ENCODE assay signal across 16 cellular contexts in the genomic region with DNA sequence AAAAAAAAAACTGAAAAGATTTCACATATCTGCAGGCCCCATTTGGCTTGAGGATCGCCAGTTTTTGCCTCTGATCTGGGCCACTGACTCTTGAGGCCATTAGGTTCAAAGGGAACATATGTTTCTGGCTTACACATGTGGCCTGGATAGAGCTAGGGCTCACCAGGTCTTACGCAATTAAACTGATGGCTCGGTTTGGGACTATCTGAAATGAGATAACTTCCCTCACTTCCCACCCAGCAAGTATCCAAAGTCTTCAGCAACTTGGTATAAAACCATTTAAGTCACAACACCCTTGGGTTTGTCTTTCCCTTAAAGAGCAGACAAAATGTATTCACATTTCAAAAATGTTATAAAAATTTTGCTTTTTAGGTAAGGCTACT. TPM values are rescaled to one million over a fixed set of nuclear protein-coding genes. Genes with fewer than 3 reads are reported as not detected.
A peak's percentile ranks its signal among the peaks of the same experiment; 100 is the strongest.
DNase-seq lines count a peak whose midpoint lies in the region; ATAC-seq and TF ChIP-seq lines count a peak whose summit lies in the region.
"Had no signal": no experiment of that assay in that cellular context is flagged by ENCODE, and none has a peak within 500 bp of the region (broad histone marks: within the 10 kb centered on the region; RNA-seq: fewer than 3 reads in every experiment).

No MANE protein-coding gene starts in this region.

- peak overlapping the region in 1 of 2 donors; percentile 45 for H3K27ac ChIP-seq in liver (ENCODE audit: low read depth in 1 of 2, low read length in 2 of 2)
- no peak overlapping the region for H3K27ac ChIP-seq in aorta (ENCODE audit: low read depth in 1 of 2, low read length in 2 of 2)
- H3K27ac ChIP-seq in ovary: no peak overlapping the region

- no peaks in the 10 kb centered on the region for H3K27me3 ChIP-seq in liver (ENCODE audit: control insufficient read depth in 4 of 4, insufficient read depth in 4 of 4, low read length in 3 of 4)
- no peaks in the 10 kb centered on the region for H3K27me3 ChIP-seq in aorta (ENCODE audit: control insufficient read depth in 1 of 2, insufficient read depth in 2 of 2, low read length in 1 of 2)
- H3K27me3 ChIP-seq in ovary: no peaks in the 10 kb centered on the region

- 23% methylated on average over 3 of the region's 3 CpGs for WGBS in liver
- WGBS in aorta, 2 donors: 58 to 62% methylated on average over 3 of the region's 3 CpGs
- 67 to 75% (median 70%) methylated on average over 3 of the region's 3 CpGs for WGBS in ovary, 3 donors

- no peak for TF ChIP-seq POLR2A in ovary (IDR thresholded peaks at IDR 0.05)

- TF ChIP-seq EP300 in ovary (IDR thresholded peaks at IDR 0.05): no peak

- H3K36me3 ChIP-seq in liver (ENCODE audit: control insufficient read depth in 4 of 4, insufficient read depth in 3 of 4, low read depth in 1 of 4, low read length in 3 of 4) (peaks cover 0 to 5% (median 3%) of the 10 kb centered on the region in 4 donors), aorta (ENCODE audit: control insufficient read depth in 1 of 2, insufficient read depth in 2 of 2, low read length in 1 of 2) (no peaks in the 10 kb centered on the region), ovary (no peaks in the 10 kb centered on the region)

- TF ChIP-seq RAD21 in liver (IDR thresholded peaks at IDR 0.05): peak in 1 of 2 donors; percentile 19

- peaks cover 76% of the 10 kb centered on the region for H3K4me1 Mint-ChIP-seq in activated T-cell treated with anti-CD3 and anti-CD28 coated beads, Interleukin-2, amount 50 U/mL, for 24 hours (ENCODE audit: low read depth)
- peaks cover 37% of the 10 kb centered on the region for H3K4me1 Mint-ChIP-seq in activated naive CD8-positive, alpha-beta T cell treated with anti-CD3 and anti-CD28 coated beads, Interleukin-2, amount 50 U/mL, for 24 hours

- DNase-seq in activated T-cell treated with anti-CD3 and anti-CD28 coated beads, Interleukin-2, amount 50 U/mL, for 24 hours: no peak
- DNase-seq in activated T-cell treated with anti-CD3 and anti-CD28 coated beads, Interleukin-2, amount 50 U/mL, for 48 hours: no peak
- DNase-seq in epithelial cell of esophagus (ENCODE audit: low read depth): peak; percentile 27
- DNase-seq in aorta: no peak
- no peak for DNase-seq in ovary
- no peak for DNase-seq in activated naive CD8-positive, alpha-beta T cell treated with anti-CD3 and anti-CD28 coated beads, Interleukin-2, amount 50 U/mL, for 24 hours
- DNase-seq: ACHN; activated CD4-positive, alpha-beta T cell treated with anti-CD3 and anti-CD28 coated beads for 1 hour; activated naive CD8-positive, alpha-beta T cell treated with anti-CD3 and anti-CD28 coated beads, Interleukin-2, amount 10 ng/mL, durations not matched to agents 7 days and 5 days; activated T-cell treated with anti-CD3 and anti-CD28 coated beads for 4 hours; NCI-H524 treated with DMSO at 0.1 percent for 48 hours; nephron progenitor cell had no signal

- peak overlapping the region; percentile 26 for H3K27ac Mint-ChIP-seq in activated T-cell treated with anti-CD3 and anti-CD28 coated beads, Interleukin-2, amount 50 U/mL, for 24 hours
- H3K27ac Mint-ChIP-seq in activated naive CD8-positive, alpha-beta T cell treated with anti-CD3 and anti-CD28 coated beads, Interleukin-2, amount 50 U/mL, for 24 hours: no peak overlapping the region
- H3K27ac Mint-ChIP-seq: activated naive CD8-positive, alpha-beta T cell treated with anti-CD3 and anti-CD28 coated beads, Interleukin-2, amount 10 ng/mL, durations not matched to agents 7 days and 5 days had no signal

- H3K9ac ChIP-seq in liver (ENCODE audit: low read depth in 1 of 2, low read length in 2 of 2): no peak overlapping the region

- H3K4me3 ChIP-seq in epithelial cell of esophagus (ENCODE audit: low read length) (no peak overlapping the region), liver (ENCODE audit: low read depth in 1 of 3, low read length in 3 of 3) (no peak overlapping the region), aorta (ENCODE audit: low read length in 2 of 2) (no peak overlapping the region), ovary (no peak overlapping the region)
- H3K4me3 ChIP-seq: lung had no signal

- H3K4me3 Mint-ChIP-seq in activated T-cell treated with anti-CD3 and anti-CD28 coated beads, Interleukin-2, amount 50 U/mL, for 24 hours: no peak overlapping the region
- H3K4me3 Mint-ChIP-seq in activated naive CD8-positive, alpha-beta T cell treated with anti-CD3 and anti-CD28 coated beads, Interleukin-2, amount 50 U/mL, for 24 hours: no peak overlapping the region
- H3K4me3 Mint-ChIP-seq: activated naive CD8-positive, alpha-beta T cell treated with anti-CD3 and anti-CD28 coated beads, Interleukin-2, amount 10 ng/mL, durations not matched to agents 7 days and 5 days; nephron progenitor cell; stimulated activated effector memory CD8-positive, alpha-beta T cell treated with anti-CD3 and anti-CD28 coated beads, Interleukin-12 subunit alpha, Interleukin-12 subunit beta, amount 100 ng/mL, for 72 hours had no signal

- ATAC-seq in aorta (ENCODE audit: low FRiP score) (peak; percentile 34), HG02840 (IDR thresholded peaks at IDR 0.05; ENCODE audit: low FRiP score, unreplicated experiment) (no peak)
- no peak for ATAC-seq in activated naive CD8-positive, alpha-beta T cell treated with anti-CD3 and anti-CD28 coated beads, Interleukin-2, amount 50 U/mL, for 24 hours
- ATAC-seq: stimulated activated effector memory CD8-positive, alpha-beta T cell treated with anti-CD3 and anti-CD28 coated beads, Interleukin-12 subunit alpha, Interleukin-12 subunit beta, amount 100 ng/mL, for 72 hours had no signal

- H3K4me1 ChIP-seq in liver (ENCODE audit: control insufficient read depth in 4 of 4, insufficient read depth in 4 of 4, low read length in 3 of 4) (peaks cover 4 to 48% (median 25%) of the 10 kb centered on the region in 4 donors), aorta (ENCODE audit: control insufficient read depth in 1 of 2, insufficient read depth in 2 of 2, low read length in 2 of 2) (peaks cover 0 to 15% of the 10 kb centered on the region in 2 donors), ovary (ENCODE audit: insufficient read depth) (peaks cover 4% of the 10 kb centered on the region)

- no peak for TF ChIP-seq CTCF in epithelial cell of esophagus (IDR thresholded peaks at IDR 0.05; ENCODE audit: insufficient read depth, low read depth, low read length, missing control alignments)
- no peak for TF ChIP-seq CTCF in liver (IDR thresholded peaks at IDR 0.05; ENCODE audit: low read depth, low read length, missing input control)
- TF ChIP-seq CTCF in ovary (IDR thresholded peaks at IDR 0.05): no peak

- H3K9me3 ChIP-seq in liver (ENCODE audit: control insufficient read depth in 4 of 4, low read length in 3 of 4) (no peaks in the 10 kb centered on the region), aorta (ENCODE audit: control insufficient read depth, low read length) (no peaks in the 10 kb centered on the region), ovary (no peaks in the 10 kb centered on the region)

- H3K27me3 Mint-ChIP-seq in activated T-cell treated with anti-CD3 and anti-CD28 coated beads, Interleukin-2, amount 50 U/mL, for 24 hours: no peaks in the 10 kb centered on the region
- no peaks in the 10 kb centered on the region for H3K27me3 Mint-ChIP-seq in activated naive CD8-positive, alpha-beta T cell treated with anti-CD3 and anti-CD28 coated beads, Interleukin-2, amount 50 U/mL, for 24 hours

- H3K36me3 Mint-ChIP-seq in activated T-cell treated with anti-CD3 and anti-CD28 coated beads, Interleukin-2, amount 50 U/mL, for 24 hours (ENCODE audit: low read depth): peaks cover 44% of the 10 kb centered on the region
- peaks cover 12% of the 10 kb centered on the region for H3K36me3 Mint-ChIP-seq in activated naive CD8-positive, alpha-beta T cell treated with anti-CD3 and anti-CD28 coated beads, Interleukin-2, amount 50 U/mL, for 24 hours (ENCODE audit: low read depth)

- no peaks in the 10 kb centered on the region for H3K9me3 Mint-ChIP-seq in activated T-cell treated with anti-CD3 and anti-CD28 coated beads, Interleukin-2, amount 50 U/mL, for 24 hours
- H3K9me3 Mint-ChIP-seq in activated naive CD8-positive, alpha-beta T cell treated with anti-CD3 and anti-CD28 coated beads, Interleukin-2, amount 50 U/mL, for 24 hours: no peaks in the 10 kb centered on the region
- H3K9me3 Mint-ChIP-seq: activated naive CD8-positive, alpha-beta T cell treated with anti-CD3 and anti-CD28 coated beads, Interleukin-2, amount 10 ng/mL, durations not matched to agents 7 days and 5 days; nephron progenitor cell; stimulated activated effector memory CD8-positive, alpha-beta T cell treated with anti-CD3 and anti-CD28 coated beads, Interleukin-12 subunit alpha, Interleukin-12 subunit beta, amount 100 ng/mL, for 72 hours had no signal

- intact Hi-C loops in aorta (cut with DNase I) (no loop called here), ovary (cut with DNase I) (no loop called here)

TF ChIP-seq in liver, 16 proteins besides CTCF, POLR2A, EP300 and RAD21 (continues in another document):
- TF ChIP-seq, protein P1, sequence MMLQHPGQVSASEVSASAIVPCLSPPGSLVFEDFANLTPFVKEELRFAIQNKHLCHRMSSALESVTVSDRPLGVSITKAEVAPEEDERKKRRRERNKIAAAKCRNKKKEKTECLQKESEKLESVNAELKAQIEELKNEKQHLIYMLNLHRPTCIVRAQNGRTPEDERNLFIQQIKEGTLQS (IDR thresholded peaks at IDR 0.05): no peak
- TF ChIP-seq RXRA (IDR thresholded peaks at IDR 0.05): peak; percentile 33 to 50
- TF ChIP-seq, protein P2, sequence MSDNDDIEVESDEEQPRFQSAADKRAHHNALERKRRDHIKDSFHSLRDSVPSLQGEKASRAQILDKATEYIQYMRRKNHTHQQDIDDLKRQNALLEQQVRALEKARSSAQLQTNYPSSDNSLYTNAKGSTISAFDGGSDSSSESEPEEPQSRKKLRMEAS (IDR thresholded peaks at IDR 0.05): peak; percentile 54

RNA-seq across cellular contexts. Expression of a gene that starts 36.3 kb away (rescaled TPM):
- total RNA-seq in liver (10 to 100 TPM; 13.7 to 48.9 TPM), aorta (100 to 1,000 TPM in 1 of 2 donors, 10 to 100 TPM in 1; 75.7 to 115 TPM), ovary (10 to 100 TPM; 29.1 to 60.4 (median 42.6) TPM)
- polyA plus RNA-seq in liver (10 to 100 TPM in 1 of 2 donors, 1 to 10 TPM in 1; 9.4 to 12.0 TPM), aorta (10 to 100 TPM; 15.0 to 62.1 TPM), ovary (10 to 100 TPM; 34.8 to 64.8 TPM)
